1 cellular context compared by ENCODE assay signal in the genomic region with DNA sequence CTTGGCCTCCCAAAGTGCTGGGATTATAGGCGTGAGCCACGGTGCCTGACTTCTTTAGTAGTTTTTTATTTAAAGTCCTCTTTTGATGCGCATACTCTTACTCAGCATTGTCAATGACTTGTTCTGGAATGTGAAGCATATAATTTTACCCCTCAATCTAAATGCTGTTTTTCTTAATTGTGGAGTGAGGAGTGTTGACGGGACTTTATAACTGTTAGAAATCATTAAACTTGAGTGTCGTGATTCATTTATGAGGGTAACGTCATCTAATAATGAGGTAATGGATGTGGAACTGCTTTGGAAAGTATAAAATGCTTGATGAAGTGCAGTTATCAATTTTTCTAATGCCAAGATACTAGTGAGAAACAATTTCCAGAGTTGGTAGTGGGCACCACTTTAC.
TF ChIP-seq lines count a peak whose summit lies in the region.

No MANE protein-coding gene starts in this region.

TF ChIP-seq in HEK293, 187 proteins besides CTCF, POLR2A, EP300 and RAD21 (continued from another document):
- no peak for TF ChIP-seq ZNF324 (tag by site-specific recombination; IDR thresholded peaks at IDR 0.05)
- TF ChIP-seq SP7 (tag by site-specific recombination; IDR thresholded peaks at IDR 0.05) = peak; percentile 94
- TF ChIP-seq ZNF837 (tag by site-specific recombination; IDR thresholded peaks at IDR 0.05) = no peak
- no peak for TF ChIP-seq HOXA7 (CRISPR knock-in tag; IDR thresholded peaks at IDR 0.05; ENCODE audit: borderline replicate concordance)
- TF ChIP-seq, protein P1, sequence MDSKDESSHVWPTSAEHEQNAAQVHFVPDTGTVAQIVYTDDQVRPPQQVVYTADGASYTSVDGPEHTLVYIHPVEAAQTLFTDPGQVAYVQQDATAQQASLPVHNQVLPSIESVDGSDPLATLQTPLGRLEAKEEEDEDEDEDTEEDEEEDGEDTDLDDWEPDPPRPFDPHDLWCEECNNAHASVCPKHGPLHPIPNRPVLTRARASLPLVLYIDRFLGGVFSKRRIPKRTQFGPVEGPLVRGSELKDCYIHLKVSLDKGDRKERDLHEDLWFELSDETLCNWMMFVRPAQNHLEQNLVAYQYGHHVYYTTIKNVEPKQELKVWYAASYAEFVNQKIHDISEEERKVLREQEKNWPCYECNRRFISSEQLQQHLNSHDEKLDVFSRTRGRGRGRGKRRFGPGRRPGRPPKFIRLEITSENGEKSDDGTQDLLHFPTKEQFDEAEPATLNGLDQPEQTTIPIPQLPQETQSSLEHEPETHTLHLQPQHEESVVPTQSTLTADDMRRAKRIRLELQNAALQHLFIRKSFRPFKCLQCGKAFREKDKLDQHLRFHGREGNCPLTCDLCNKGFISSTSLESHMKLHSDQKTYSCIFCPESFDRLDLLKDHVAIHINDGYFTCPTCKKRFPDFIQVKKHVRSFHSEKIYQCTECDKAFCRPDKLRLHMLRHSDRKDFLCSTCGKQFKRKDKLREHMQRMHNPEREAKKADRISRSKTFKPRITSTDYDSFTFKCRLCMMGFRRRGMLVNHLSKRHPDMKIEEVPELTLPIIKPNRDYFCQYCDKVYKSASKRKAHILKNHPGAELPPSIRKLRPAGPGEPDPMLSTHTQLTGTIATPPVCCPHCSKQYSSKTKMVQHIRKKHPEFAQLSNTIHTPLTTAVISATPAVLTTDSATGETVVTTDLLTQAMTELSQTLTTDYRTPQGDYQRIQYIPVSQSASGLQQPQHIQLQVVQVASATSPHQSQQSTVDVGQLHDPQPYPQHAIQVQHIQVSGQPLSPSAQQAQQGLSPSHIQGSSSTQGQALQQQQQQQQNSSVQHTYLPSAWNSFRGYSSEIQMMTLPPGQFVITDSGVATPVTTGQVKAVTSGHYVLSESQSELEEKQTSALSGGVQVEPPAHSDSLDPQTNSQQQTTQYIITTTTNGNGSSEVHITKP (tag by site-specific recombination; IDR thresholded peaks at IDR 0.05) = no peak
